ENCODE assay signal across 1 cellular context in the genomic region with DNA sequence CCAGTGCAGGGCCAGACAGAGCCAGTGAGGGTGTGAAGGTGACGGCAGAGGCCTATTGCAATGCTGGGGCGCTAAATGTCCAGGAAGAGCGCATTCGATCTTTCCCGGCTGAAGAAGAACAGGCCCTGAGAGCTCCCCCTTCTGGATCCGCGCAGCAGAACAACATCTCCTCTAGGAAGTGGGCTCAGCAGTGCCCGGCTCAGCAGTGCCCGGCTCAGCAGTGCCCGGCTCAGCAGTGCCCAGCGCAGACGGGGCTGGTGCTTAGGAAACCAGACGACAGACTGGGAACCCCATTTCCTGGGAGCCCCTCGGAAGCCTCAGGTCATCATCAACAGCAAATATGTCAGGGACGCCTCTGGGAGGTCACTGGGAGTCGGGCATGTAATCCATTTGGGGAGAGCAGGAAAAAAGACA.
TF ChIP-seq lines count a peak whose summit lies in the region.

No MANE protein-coding gene starts in this region.

TF ChIP-seq in K562, 482 proteins besides CTCF, POLR2A, EP300 and RAD21 (continued from another document and continues in another):
- TF ChIP-seq, protein P1, sequence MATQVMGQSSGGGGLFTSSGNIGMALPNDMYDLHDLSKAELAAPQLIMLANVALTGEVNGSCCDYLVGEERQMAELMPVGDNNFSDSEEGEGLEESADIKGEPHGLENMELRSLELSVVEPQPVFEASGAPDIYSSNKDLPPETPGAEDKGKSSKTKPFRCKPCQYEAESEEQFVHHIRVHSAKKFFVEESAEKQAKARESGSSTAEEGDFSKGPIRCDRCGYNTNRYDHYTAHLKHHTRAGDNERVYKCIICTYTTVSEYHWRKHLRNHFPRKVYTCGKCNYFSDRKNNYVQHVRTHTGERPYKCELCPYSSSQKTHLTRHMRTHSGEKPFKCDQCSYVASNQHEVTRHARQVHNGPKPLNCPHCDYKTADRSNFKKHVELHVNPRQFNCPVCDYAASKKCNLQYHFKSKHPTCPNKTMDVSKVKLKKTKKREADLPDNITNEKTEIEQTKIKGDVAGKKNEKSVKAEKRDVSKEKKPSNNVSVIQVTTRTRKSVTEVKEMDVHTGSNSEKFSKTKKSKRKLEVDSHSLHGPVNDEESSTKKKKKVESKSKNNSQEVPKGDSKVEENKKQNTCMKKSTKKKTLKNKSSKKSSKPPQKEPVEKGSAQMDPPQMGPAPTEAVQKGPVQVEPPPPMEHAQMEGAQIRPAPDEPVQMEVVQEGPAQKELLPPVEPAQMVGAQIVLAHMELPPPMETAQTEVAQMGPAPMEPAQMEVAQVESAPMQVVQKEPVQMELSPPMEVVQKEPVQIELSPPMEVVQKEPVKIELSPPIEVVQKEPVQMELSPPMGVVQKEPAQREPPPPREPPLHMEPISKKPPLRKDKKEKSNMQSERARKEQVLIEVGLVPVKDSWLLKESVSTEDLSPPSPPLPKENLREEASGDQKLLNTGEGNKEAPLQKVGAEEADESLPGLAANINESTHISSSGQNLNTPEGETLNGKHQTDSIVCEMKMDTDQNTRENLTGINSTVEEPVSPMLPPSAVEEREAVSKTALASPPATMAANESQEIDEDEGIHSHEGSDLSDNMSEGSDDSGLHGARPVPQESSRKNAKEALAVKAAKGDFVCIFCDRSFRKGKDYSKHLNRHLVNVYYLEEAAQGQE (CRISPR knock-in tag; IDR thresholded peaks at IDR 0.05; ENCODE audit: low read depth) = peak; percentile 85
- TF ChIP-seq, protein P2, sequence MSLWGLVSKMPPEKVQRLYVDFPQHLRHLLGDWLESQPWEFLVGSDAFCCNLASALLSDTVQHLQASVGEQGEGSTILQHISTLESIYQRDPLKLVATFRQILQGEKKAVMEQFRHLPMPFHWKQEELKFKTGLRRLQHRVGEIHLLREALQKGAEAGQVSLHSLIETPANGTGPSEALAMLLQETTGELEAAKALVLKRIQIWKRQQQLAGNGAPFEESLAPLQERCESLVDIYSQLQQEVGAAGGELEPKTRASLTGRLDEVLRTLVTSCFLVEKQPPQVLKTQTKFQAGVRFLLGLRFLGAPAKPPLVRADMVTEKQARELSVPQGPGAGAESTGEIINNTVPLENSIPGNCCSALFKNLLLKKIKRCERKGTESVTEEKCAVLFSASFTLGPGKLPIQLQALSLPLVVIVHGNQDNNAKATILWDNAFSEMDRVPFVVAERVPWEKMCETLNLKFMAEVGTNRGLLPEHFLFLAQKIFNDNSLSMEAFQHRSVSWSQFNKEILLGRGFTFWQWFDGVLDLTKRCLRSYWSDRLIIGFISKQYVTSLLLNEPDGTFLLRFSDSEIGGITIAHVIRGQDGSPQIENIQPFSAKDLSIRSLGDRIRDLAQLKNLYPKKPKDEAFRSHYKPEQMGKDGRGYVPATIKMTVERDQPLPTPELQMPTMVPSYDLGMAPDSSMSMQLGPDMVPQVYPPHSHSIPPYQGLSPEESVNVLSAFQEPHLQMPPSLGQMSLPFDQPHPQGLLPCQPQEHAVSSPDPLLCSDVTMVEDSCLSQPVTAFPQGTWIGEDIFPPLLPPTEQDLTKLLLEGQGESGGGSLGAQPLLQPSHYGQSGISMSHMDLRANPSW (CRISPR knock-in tag; IDR thresholded peaks at IDR 0.05) = no peak
- TF ChIP-seq PHTF2 (CRISPR knock-in tag; IDR thresholded peaks at IDR 0.05) (no peak), ILF3 (IDR thresholded peaks at IDR 0.05; ENCODE audit: borderline replicate concordance) (no peak), ETV6 (IDR thresholded peaks at IDR 0.05; ENCODE audit: borderline replicate concordance in 1 of 2, low read depth in 2 of 2, low read length in 1 of 2) (no peak), ETV6 (CRISPR knock-in tag; IDR thresholded peaks at IDR 0.05; ENCODE audit: borderline replicate concordance) (no peak), MTA2 (IDR thresholded peaks at IDR 0.05; ENCODE audit: low read depth) (no peak), SPI1 (IDR thresholded peaks at IDR 0.05; ENCODE audit: borderline replicate concordance, low read depth, low read length) (peak; percentile 6; the same call in 1 of the 2 replicates), JUN (IDR thresholded peaks at IDR 0.05; ENCODE audit: borderline replicate concordance, low read depth, low read length) (peak; percentile 31; the same call in 1 of the 2 replicates), JUN (CRISPR knock-in tag; IDR thresholded peaks at IDR 0.05; ENCODE audit: borderline replicate concordance) (no peak), TBL1XR1 (IDR thresholded peaks at IDR 0.05; ENCODE audit: low read length in 2 of 2) (peak in 1 of 2 experiments; percentile 19; a peak in 1 of 4 replicates), RB1 (IDR thresholded peaks at IDR 0.05; ENCODE audit: low read depth) (no peak; the same call in 1 of the 2 replicates), CREM (IDR thresholded peaks at IDR 0.05; ENCODE audit: low read depth) (0 out of 2 replicates have a peak, but pooled peaks have one; percentile 12), LEF1 (IDR thresholded peaks at IDR 0.05) (no peak), ATF1 (CRISPR knock-in tag; IDR thresholded peaks at IDR 0.05) (no peak), ATF1 (tag; IDR thresholded peaks at IDR 0.05) (peak; percentile 16; the same call in 1 of the 2 replicates), ZNF143 (CRISPR knock-in tag; IDR thresholded peaks at IDR 0.05) (no peak), GTF2E2 (tag; IDR thresholded peaks at IDR 0.05) (no peak), TCF7 (IDR thresholded peaks at IDR 0.05; ENCODE audit: borderline replicate concordance) (0 out of 2 replicates have a peak, but pooled peaks have one; percentile 47), POLR3A (IDR thresholded peaks at IDR 0.05; ENCODE audit: borderline replicate concordance, extremely low read depth, insufficient read depth, insufficient read length) (no peak), ZNF3 (CRISPR knock-in tag; IDR thresholded peaks at IDR 0.05) (no peak)
- TF ChIP-seq, protein P3, sequence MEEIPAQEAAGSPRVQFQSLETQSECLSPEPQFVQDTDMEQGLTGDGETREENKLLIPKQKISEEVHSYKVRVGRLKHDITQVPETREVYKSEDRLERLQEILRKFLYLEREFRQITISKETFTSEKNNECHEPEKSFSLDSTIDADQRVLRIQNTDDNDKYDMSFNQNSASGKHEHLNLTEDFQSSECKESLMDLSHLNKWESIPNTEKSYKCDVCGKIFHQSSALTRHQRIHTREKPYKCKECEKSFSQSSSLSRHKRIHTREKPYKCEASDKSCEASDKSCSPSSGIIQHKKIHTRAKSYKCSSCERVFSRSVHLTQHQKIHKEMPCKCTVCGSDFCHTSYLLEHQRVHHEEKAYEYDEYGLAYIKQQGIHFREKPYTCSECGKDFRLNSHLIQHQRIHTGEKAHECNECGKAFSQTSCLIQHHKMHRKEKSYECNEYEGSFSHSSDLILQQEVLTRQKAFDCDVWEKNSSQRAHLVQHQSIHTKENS (CRISPR knock-in tag; IDR thresholded peaks at IDR 0.05) = no peak
- TF ChIP-seq, protein P4, sequence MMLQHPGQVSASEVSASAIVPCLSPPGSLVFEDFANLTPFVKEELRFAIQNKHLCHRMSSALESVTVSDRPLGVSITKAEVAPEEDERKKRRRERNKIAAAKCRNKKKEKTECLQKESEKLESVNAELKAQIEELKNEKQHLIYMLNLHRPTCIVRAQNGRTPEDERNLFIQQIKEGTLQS (IDR thresholded peaks at IDR 0.05) = no peak
- TF ChIP-seq, protein P4 (CRISPR knock-in tag; conservative IDR thresholded peaks at IDR 0.05) = no peak
- TF ChIP-seq, protein P5, sequence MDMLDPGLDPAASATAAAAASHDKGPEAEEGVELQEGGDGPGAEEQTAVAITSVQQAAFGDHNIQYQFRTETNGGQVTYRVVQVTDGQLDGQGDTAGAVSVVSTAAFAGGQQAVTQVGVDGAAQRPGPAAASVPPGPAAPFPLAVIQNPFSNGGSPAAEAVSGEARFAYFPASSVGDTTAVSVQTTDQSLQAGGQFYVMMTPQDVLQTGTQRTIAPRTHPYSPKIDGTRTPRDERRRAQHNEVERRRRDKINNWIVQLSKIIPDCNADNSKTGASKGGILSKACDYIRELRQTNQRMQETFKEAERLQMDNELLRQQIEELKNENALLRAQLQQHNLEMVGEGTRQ (CRISPR knock-in tag; IDR thresholded peaks at IDR 0.05) = no peak
- TF ChIP-seq, protein P6, sequence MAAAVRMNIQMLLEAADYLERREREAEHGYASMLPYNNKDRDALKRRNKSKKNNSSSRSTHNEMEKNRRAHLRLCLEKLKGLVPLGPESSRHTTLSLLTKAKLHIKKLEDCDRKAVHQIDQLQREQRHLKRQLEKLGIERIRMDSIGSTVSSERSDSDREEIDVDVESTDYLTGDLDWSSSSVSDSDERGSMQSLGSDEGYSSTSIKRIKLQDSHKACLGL (CRISPR knock-in tag; IDR thresholded peaks at IDR 0.05; ENCODE audit: borderline replicate concordance, poor library complexity, severe bottlenecking) = no peak
- TF ChIP-seq, protein P7, sequence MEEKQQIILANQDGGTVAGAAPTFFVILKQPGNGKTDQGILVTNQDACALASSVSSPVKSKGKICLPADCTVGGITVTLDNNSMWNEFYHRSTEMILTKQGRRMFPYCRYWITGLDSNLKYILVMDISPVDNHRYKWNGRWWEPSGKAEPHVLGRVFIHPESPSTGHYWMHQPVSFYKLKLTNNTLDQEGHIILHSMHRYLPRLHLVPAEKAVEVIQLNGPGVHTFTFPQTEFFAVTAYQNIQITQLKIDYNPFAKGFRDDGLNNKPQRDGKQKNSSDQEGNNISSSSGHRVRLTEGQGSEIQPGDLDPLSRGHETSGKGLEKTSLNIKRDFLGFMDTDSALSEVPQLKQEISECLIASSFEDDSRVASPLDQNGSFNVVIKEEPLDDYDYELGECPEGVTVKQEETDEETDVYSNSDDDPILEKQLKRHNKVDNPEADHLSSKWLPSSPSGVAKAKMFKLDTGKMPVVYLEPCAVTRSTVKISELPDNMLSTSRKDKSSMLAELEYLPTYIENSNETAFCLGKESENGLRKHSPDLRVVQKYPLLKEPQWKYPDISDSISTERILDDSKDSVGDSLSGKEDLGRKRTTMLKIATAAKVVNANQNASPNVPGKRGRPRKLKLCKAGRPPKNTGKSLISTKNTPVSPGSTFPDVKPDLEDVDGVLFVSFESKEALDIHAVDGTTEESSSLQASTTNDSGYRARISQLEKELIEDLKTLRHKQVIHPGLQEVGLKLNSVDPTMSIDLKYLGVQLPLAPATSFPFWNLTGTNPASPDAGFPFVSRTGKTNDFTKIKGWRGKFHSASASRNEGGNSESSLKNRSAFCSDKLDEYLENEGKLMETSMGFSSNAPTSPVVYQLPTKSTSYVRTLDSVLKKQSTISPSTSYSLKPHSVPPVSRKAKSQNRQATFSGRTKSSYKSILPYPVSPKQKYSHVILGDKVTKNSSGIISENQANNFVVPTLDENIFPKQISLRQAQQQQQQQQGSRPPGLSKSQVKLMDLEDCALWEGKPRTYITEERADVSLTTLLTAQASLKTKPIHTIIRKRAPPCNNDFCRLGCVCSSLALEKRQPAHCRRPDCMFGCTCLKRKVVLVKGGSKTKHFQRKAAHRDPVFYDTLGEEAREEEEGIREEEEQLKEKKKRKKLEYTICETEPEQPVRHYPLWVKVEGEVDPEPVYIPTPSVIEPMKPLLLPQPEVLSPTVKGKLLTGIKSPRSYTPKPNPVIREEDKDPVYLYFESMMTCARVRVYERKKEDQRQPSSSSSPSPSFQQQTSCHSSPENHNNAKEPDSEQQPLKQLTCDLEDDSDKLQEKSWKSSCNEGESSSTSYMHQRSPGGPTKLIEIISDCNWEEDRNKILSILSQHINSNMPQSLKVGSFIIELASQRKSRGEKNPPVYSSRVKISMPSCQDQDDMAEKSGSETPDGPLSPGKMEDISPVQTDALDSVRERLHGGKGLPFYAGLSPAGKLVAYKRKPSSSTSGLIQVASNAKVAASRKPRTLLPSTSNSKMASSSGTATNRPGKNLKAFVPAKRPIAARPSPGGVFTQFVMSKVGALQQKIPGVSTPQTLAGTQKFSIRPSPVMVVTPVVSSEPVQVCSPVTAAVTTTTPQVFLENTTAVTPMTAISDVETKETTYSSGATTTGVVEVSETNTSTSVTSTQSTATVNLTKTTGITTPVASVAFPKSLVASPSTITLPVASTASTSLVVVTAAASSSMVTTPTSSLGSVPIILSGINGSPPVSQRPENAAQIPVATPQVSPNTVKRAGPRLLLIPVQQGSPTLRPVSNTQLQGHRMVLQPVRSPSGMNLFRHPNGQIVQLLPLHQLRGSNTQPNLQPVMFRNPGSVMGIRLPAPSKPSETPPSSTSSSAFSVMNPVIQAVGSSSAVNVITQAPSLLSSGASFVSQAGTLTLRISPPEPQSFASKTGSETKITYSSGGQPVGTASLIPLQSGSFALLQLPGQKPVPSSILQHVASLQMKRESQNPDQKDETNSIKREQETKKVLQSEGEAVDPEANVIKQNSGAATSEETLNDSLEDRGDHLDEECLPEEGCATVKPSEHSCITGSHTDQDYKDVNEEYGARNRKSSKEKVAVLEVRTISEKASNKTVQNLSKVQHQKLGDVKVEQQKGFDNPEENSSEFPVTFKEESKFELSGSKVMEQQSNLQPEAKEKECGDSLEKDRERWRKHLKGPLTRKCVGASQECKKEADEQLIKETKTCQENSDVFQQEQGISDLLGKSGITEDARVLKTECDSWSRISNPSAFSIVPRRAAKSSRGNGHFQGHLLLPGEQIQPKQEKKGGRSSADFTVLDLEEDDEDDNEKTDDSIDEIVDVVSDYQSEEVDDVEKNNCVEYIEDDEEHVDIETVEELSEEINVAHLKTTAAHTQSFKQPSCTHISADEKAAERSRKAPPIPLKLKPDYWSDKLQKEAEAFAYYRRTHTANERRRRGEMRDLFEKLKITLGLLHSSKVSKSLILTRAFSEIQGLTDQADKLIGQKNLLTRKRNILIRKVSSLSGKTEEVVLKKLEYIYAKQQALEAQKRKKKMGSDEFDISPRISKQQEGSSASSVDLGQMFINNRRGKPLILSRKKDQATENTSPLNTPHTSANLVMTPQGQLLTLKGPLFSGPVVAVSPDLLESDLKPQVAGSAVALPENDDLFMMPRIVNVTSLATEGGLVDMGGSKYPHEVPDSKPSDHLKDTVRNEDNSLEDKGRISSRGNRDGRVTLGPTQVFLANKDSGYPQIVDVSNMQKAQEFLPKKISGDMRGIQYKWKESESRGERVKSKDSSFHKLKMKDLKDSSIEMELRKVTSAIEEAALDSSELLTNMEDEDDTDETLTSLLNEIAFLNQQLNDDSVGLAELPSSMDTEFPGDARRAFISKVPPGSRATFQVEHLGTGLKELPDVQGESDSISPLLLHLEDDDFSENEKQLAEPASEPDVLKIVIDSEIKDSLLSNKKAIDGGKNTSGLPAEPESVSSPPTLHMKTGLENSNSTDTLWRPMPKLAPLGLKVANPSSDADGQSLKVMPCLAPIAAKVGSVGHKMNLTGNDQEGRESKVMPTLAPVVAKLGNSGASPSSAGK (IDR thresholded peaks at IDR 0.05) = no peak
- TF ChIP-seq, protein P8, sequence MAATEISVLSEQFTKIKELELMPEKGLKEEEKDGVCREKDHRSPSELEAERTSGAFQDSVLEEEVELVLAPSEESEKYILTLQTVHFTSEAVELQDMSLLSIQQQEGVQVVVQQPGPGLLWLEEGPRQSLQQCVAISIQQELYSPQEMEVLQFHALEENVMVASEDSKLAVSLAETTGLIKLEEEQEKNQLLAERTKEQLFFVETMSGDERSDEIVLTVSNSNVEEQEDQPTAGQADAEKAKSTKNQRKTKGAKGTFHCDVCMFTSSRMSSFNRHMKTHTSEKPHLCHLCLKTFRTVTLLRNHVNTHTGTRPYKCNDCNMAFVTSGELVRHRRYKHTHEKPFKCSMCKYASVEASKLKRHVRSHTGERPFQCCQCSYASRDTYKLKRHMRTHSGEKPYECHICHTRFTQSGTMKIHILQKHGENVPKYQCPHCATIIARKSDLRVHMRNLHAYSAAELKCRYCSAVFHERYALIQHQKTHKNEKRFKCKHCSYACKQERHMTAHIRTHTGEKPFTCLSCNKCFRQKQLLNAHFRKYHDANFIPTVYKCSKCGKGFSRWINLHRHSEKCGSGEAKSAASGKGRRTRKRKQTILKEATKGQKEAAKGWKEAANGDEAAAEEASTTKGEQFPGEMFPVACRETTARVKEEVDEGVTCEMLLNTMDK (IDR thresholded peaks at IDR 0.05; ENCODE audit: borderline replicate concordance, insufficient read depth, low read depth, low read length, poor library complexity, severe bottlenecking) = peak; percentile 82
